30 cellular contexts compared by ENCODE assay signal in genomic region chr22:44925465-44926123, GRCh38.
"Had no signal": no experiment of that assay in that cellular context is flagged by ENCODE, and none has a peak within 500 bp of the region (broad histone marks: within the 10 kb centered on the region; RNA-seq: fewer than 3 reads in every experiment).

No MANE protein-coding gene starts in this region.

- H3K4me3 ChIP-seq: ascending aorta, cardiac muscle cell, coronary artery, dorsolateral prefrontal cortex, gastrocnemius medialis, pancreas, psoas muscle, smooth muscle cell, stomach, thyroid gland had no signal

- H3K4me2 ChIP-seq: smooth muscle cell had no signal

- H3K4me1 Mint-ChIP-seq: naive B cell; stimulated activated naive B cell treated with anti-CD40 and anti-IgM and Interleukin-4, amounts not matched to agents 10 μg/mL and 1 μg/mL and 100 μg/mL, for 72 hours had no signal

- FAIRE-seq: keratinocyte, pancreas had no signal

- H3K27me3 Mint-ChIP-seq: activated CD8-positive, alpha-beta T cell treated with anti-CD3 and anti-CD28 coated beads for 36 hours; activated naive CD8-positive, alpha-beta T cell; brain; stimulated activated naive B cell treated with anti-CD40 and anti-IgM and Interleukin-4, amounts not matched to agents 10 μg/mL and 1 μg/mL and 100 μg/mL, for 72 hours had no signal

- H3K36me3 Mint-ChIP-seq: activated naive CD8-positive, alpha-beta T cell; mesothelial cell of epicardium; naive B cell; stimulated activated naive B cell treated with anti-CD40 and anti-IgM and Interleukin-4, amounts not matched to agents 10 μg/mL and 1 μg/mL and 100 μg/mL, for 72 hours had no signal

- H3K27ac Mint-ChIP-seq: activated CD8-positive, alpha-beta T cell treated with anti-CD3 and anti-CD28 coated beads for 36 hours; activated naive CD8-positive, alpha-beta T cell; activated T-helper 2 cell treated with anti-CD3 and anti-CD28 coated beads, Interferon-gamma antibody, Interleukin-2, Interleukin-4, amounts not matched to agents 10 μg/mL and 5 μg/mL and 100 μg/mL, durations not matched to agents 14 hours and 24 hours and 36 hours; mesothelial cell of epicardium; nephron progenitor cell; stimulated activated naive B cell treated with anti-CD40 and anti-IgM and Interleukin-4, amounts not matched to agents 10 μg/mL and 1 μg/mL and 100 μg/mL, for 72 hours; T-helper 1 cell treated with Interleukin-12 subunit alpha and Interleukin-12 subunit beta and Interleukin-4 antibody, amounts not matched to agents 30 μg/mL and 1 μg/mL, for 36 hours had no signal

- H3K9me3 ChIP-seq: ascending aorta, gastrocnemius medialis, pancreas, psoas muscle, thyroid gland had no signal

- H3K4me3 Mint-ChIP-seq: activated CD8-positive, alpha-beta T cell treated with anti-CD3 and anti-CD28 coated beads for 36 hours; activated naive CD8-positive, alpha-beta T cell; activated T-cell treated with anti-CD3 and anti-CD28 coated beads, Interleukin-2, amount 50 U/mL, for 4 hours; brain; mesothelial cell of epicardium; naive B cell; nephron progenitor cell; stimulated activated naive B cell treated with anti-CD40 and anti-IgM and Interleukin-4, amounts not matched to agents 10 μg/mL and 1 μg/mL and 100 μg/mL, for 72 hours; T-helper 1 cell treated with Interleukin-12 subunit alpha and Interleukin-12 subunit beta and Interleukin-4 antibody, amounts not matched to agents 30 μg/mL and 1 μg/mL, for 36 hours had no signal

- H3K36me3 ChIP-seq: ascending aorta, cardiac muscle cell, gastrocnemius medialis, pancreas, stomach, thyroid gland had no signal

- ATAC-seq: activated CD8-positive, alpha-beta T cell treated with anti-CD3 and anti-CD28 coated beads for 36 hours; gastrocnemius medialis; pancreas; psoas muscle; stimulated activated naive B cell treated with anti-CD40 and anti-IgM and Interleukin-4, amounts not matched to agents 10 μg/mL and 1 μg/mL and 100 μg/mL, for 72 hours had no signal

- H3K27me3 ChIP-seq: ascending aorta, cardiac muscle cell, dorsolateral prefrontal cortex, gastrocnemius medialis, pancreas, thyroid gland had no signal

- H3K9me3 Mint-ChIP-seq: activated CD8-positive, alpha-beta T cell treated with anti-CD3 and anti-CD28 coated beads for 36 hours; activated T-helper 2 cell treated with anti-CD3 and anti-CD28 coated beads, Interferon-gamma antibody, Interleukin-2, Interleukin-4, amounts not matched to agents 10 μg/mL and 5 μg/mL and 100 μg/mL, durations not matched to agents 14 hours and 24 hours and 36 hours; T-helper 1 cell treated with Interleukin-12 subunit alpha and Interleukin-12 subunit beta and Interleukin-4 antibody, amounts not matched to agents 30 μg/mL and 1 μg/mL, for 36 hours had no signal

- H3K4me1 ChIP-seq: ascending aorta, gastrocnemius medialis, pancreas, psoas muscle had no signal

- DNase-seq: activated CD4-positive, alpha-beta T cell treated with anti-CD3 and anti-CD28 coated beads for 1 hour; activated CD4-positive, alpha-beta T cell treated with anti-CD3 and anti-CD28 coated beads, Interleukin-2, amount 50 U/mL, for 1 hour; activated CD8-positive, alpha-beta T cell treated with anti-CD3 and anti-CD28 coated beads for 36 hours; activated naive CD4-positive, alpha-beta T cell treated with Interleukin-2 at 50 U/mL for 16 hours; activated T-cell treated with anti-CD3 and anti-CD28 coated beads, Interleukin-2, amount 50 U/mL, for 4 hours; cerebellar nuclear complex; effector memory CD4-positive, alpha-beta T cell; gastrocnemius medialis; hippocampal formation; naive B cell; nephron progenitor cell; stimulated activated CD4-positive, alpha-beta T cell treated with anti-CD3 and anti-CD28 coated beads, Interleukin-15, amount 100 ng/mL, for 24 hours; stimulated activated CD4-positive, alpha-beta T cell treated with anti-CD3 and anti-CD28 coated beads, Interleukin-2, amount 100 ng/mL, for 24 hours; stimulated activated naive B cell treated with anti-CD40 and anti-IgM and Interleukin-4, amounts not matched to agents 10 μg/mL and 1 μg/mL and 100 μg/mL, for 72 hours; stomach; T1000; thyroid gland had no signal

- H3K27ac ChIP-seq: ascending aorta, cardiac muscle cell, coronary artery, dorsolateral prefrontal cortex, gastrocnemius medialis, pancreas, psoas muscle, stomach, thyroid gland had no signal
